ENCODE assay signal across 31 cellular contexts in genomic region chr3:117979466-117979865, GRCh38.
"Had no signal": no experiment of that assay in that cellular context is flagged by ENCODE, and none has a peak within 500 bp of the region (broad histone marks: within the 10 kb centered on the region; RNA-seq: fewer than 3 reads in every experiment).

No MANE protein-coding gene starts in this region.

- H3K4me1 ChIP-seq: Peyer's patch, SJSA1 had no signal

- H3K9ac ChIP-seq: SK-N-SH had no signal

- H3K4me3 ChIP-seq: MG63, Peyer's patch, SJSA1 had no signal

- ATAC-seq: PC-3 had no signal

- DNase-seq: MG63, NCI-H1048, NCI-H1092 treated with DMSO at 0.1 percent for 48 hours, NCI-H1105 treated with DMSO at 0.1 percent for 48 hours, NCI-H1436, NCI-H146, NCI-H1694, NCI-H187, NCI-H1930, NCI-H2029 treated with DMSO at 0.1 percent for 48 hours, NCI-H2081 treated with DMSO at 0.1 percent for 48 hours, NCI-H2107, NCI-H2171, NCI-H226, NCI-H446 treated with DMSO at 0.1 percent for 48 hours, NCI-H510A, NCI-H524, NCI-H526, NCI-H69, NCI-H748 treated with DMSO at 0.1 percent for 48 hours, NCI-H82, OCI-M1, PC-3, Peyer's patch, Right ventricle myocardium superior, RPMI8226, SHP77 treated with DMSO at 0.1 percent for 48 hours, SK-N-SH, SW 1271, T-helper 1 cell had no signal

- H3K4me2 ChIP-seq: SK-N-SH had no signal

- H3K36me3 ChIP-seq: MG63, Peyer's patch, SJSA1 had no signal

- H3K27ac ChIP-seq: Peyer's patch, SJSA1 had no signal

- H3K27me3 ChIP-seq: MG63, Peyer's patch, SJSA1 had no signal

- H3K9me2 ChIP-seq: SK-N-SH had no signal

- H3K9me3 ChIP-seq: MG63, Peyer's patch, SJSA1, SK-N-SH had no signal
